In the genomic region with DNA sequence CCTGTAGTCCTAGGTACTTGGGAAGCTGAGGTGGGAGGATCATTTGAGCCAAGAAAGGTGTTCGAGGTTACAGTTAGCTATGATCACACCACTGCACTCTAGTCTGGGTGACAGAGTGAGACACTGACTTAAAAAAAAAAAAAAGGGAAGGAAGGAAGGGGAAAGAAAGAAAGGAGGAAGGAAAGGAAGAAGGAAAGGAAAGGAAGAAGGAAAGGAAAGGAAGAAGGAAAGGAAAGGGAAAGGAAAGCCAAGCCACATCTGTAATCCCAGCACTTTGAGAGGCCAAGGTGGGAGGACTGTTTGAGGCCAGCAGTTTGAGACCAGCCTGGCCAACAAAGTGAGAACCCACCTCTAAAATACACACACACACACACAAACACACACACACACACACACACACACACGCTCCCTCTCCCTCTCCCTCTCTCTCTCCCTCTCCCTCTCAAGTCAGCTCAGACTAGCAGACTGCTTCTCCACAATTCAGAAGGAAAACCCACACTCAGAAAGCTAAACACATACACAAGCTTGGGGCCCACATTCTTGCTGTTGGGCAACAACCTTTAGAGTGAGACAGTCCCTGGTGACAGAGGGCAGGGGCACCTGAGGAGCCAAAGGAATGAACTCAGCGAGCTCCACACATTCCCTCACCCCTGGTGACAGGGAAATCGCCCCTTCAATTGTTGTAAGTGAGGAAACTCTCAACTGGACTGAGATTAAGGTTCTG, we compare ENCODE assay signal across 15 cellular contexts. TPM values are rescaled to one million over a fixed set of nuclear protein-coding genes. Genes with fewer than 3 reads are reported as not detected.
DNase-seq lines count a peak whose midpoint lies in the region; ATAC-seq and TF ChIP-seq lines count a peak whose summit lies in the region.
"Had no signal": no experiment of that assay in that cellular context is flagged by ENCODE, and none has a peak within 500 bp of the region (broad histone marks: within the 10 kb centered on the region; RNA-seq: fewer than 3 reads in every experiment).

No MANE protein-coding gene starts in this region.

- H3K9me3 Mint-ChIP-seq in CD8-positive, alpha-beta T cell, result no peaks in the 10 kb centered on the region
- H3K9me3 Mint-ChIP-seq in activated naive CD8-positive, alpha-beta T cell treated with anti-CD3 and anti-CD28 coated beads for 36 hours, result no peaks in the 10 kb centered on the region
- H3K9me3 Mint-ChIP-seq in naive thymus-derived CD8-positive, alpha-beta T cell, result no peaks in the 10 kb centered on the region

- intact Hi-C loops in CD8-positive, alpha-beta T cell (cut with DNase I, micrococcal nuclease), result loop anchor here (5.0 to 10.0 kb wide), 3 partner anchors 117 to 320 kb away; a partner anchor contains a TSS
- intact Hi-C loops in left ventricle myocardium inferior (cut with micrococcal nuclease), result no loop called here

- H3K4me1 ChIP-seq in CD8-positive, alpha-beta T cell (ENCODE audit: insufficient read depth, low read length), result peaks cover 37% of the 10 kb centered on the region
- peaks cover 38% of the 10 kb centered on the region for H3K4me1 ChIP-seq in left ventricle myocardium inferior

- H3K36me3 Mint-ChIP-seq in CD8-positive, alpha-beta T cell, result peaks cover 10% of the 10 kb centered on the region
- H3K36me3 Mint-ChIP-seq in activated naive CD8-positive, alpha-beta T cell treated with anti-CD3 and anti-CD28 coated beads for 36 hours, result peaks cover 6% of the 10 kb centered on the region
- H3K36me3 Mint-ChIP-seq in naive thymus-derived CD8-positive, alpha-beta T cell, result no peaks in the 10 kb centered on the region

- no peak for ATAC-seq in CD8-positive, alpha-beta T cell
- ATAC-seq in naive thymus-derived CD8-positive, alpha-beta T cell, result no peak

- no peak overlapping the region for H3K27ac ChIP-seq in CD8-positive, alpha-beta T cell (ENCODE audit: low read depth, low read length)
- no peak overlapping the region for H3K27ac ChIP-seq in caudate nucleus (ENCODE audit: low read depth, low read length)
- no peak overlapping the region for H3K27ac ChIP-seq in left ventricle myocardium inferior (replicated peaks)
- H3K27ac ChIP-seq: parathyroid adenoma, suprapubic skin had no signal

- H3K9me3 ChIP-seq in CD8-positive, alpha-beta T cell (ENCODE audit: low read length), result no peaks in the 10 kb centered on the region
- H3K9me3 ChIP-seq in left ventricle myocardium inferior (replicated peaks), result no peaks in the 10 kb centered on the region
- H3K9me3 ChIP-seq: suprapubic skin had no signal

- no peak for TF ChIP-seq CTCF in CD8-positive, alpha-beta T cell (IDR thresholded peaks at IDR 0.05)
- TF ChIP-seq CTCF in left ventricle myocardium inferior (IDR thresholded peaks at IDR 0.05; ENCODE audit: borderline replicate concordance), result no peak

- POLR2A ChIA-PET in CD8-positive, alpha-beta T cell (lab: Charles Lee), result interaction anchor here (0.7 to 1.8 kb wide), 2 partner anchors 149 to 307 kb away, joined by 3 to 4 read pairs; a partner anchor contains a TSS
- POLR2A ChIA-PET in naive thymus-derived CD8-positive, alpha-beta T cell (lab: Charles Lee), result interaction anchor here (0.6 to 1.3 kb wide), 2 partner anchors 13 to 60 kb away, joined by 5 to 7 read pairs; no protein-coding TSS in a partner anchor

- H3K27ac Mint-ChIP-seq in CD8-positive, alpha-beta T cell, result peak overlapping the region; percentile 68
- H3K27ac Mint-ChIP-seq in activated naive CD8-positive, alpha-beta T cell treated with anti-CD3 and anti-CD28 coated beads for 36 hours, result peak overlapping the region; percentile 32
- H3K27ac Mint-ChIP-seq in naive thymus-derived CD8-positive, alpha-beta T cell, result peak overlapping the region; percentile 41 to 91 (median 78)

- no peak for DNase-seq in CD8-positive, alpha-beta T cell
- DNase-seq in Jurkat, Clone E6-1 (ENCODE audit: low read depth, low spot score), result no peak
- DNase-seq in activated naive CD8-positive, alpha-beta T cell treated with anti-CD3 and anti-CD28 coated beads for 36 hours, result no peak
- DNase-seq in naive thymus-derived CD8-positive, alpha-beta T cell, result no peak
- no peak for DNase-seq in Ammon's horn (ENCODE audit: low spot score)
- DNase-seq in caudate nucleus (lab: John Stamatoyannopoulos, UW), result no peak
- DNase-seq in left ventricle myocardium inferior, result no peak
- DNase-seq: activated CD4-positive, alpha-beta T cell treated with anti-CD3 and anti-CD28 coated beads, Interleukin-2, amount 10 ng/mL, durations not matched to agents 7 days and 5 days; activated gamma-delta T cell treated with Interleukin-2 at 50 U/mL for 16 hours; C1 segment of cervical spinal cord; foreskin melanocyte; NCI-H1105; SHP77 had no signal

- H3K27me3 Mint-ChIP-seq in CD8-positive, alpha-beta T cell (ENCODE audit: low read depth), result no peaks in the 10 kb centered on the region
- H3K27me3 Mint-ChIP-seq in activated naive CD8-positive, alpha-beta T cell treated with anti-CD3 and anti-CD28 coated beads for 36 hours, result no peaks in the 10 kb centered on the region
- no peaks in the 10 kb centered on the region for H3K27me3 Mint-ChIP-seq in naive thymus-derived CD8-positive, alpha-beta T cell
- H3K27me3 Mint-ChIP-seq: activated CD4-positive, alpha-beta T cell treated with anti-CD3 and anti-CD28 coated beads, Interleukin-2, amount 10 ng/mL, durations not matched to agents 7 days and 5 days had no signal

- CTCF ChIA-PET in CD8-positive, alpha-beta T cell (lab: Charles Lee), result interaction anchor here (0.8 kb wide), 1 partner anchor 10 kb away, joined by 3 read pairs; no protein-coding TSS in a partner anchor

- peaks cover 47% of the 10 kb centered on the region for H3K4me1 Mint-ChIP-seq in CD8-positive, alpha-beta T cell (ENCODE audit: low read depth)
- H3K4me1 Mint-ChIP-seq in activated naive CD8-positive, alpha-beta T cell treated with anti-CD3 and anti-CD28 coated beads for 36 hours, result peaks cover 36% of the 10 kb centered on the region
- H3K4me1 Mint-ChIP-seq in naive thymus-derived CD8-positive, alpha-beta T cell, result peaks cover 27 to 52% (median 50%) of the 10 kb centered on the region in 4 donors

- H3K4me3 Mint-ChIP-seq in CD8-positive, alpha-beta T cell, result peak overlapping the region; percentile 35
- H3K4me3 Mint-ChIP-seq in activated naive CD8-positive, alpha-beta T cell treated with anti-CD3 and anti-CD28 coated beads for 36 hours, result peak overlapping the region; percentile 44
- peak overlapping the region; percentile 28 to 82 (median 65) for H3K4me3 Mint-ChIP-seq in naive thymus-derived CD8-positive, alpha-beta T cell

- no peaks in the 10 kb centered on the region for H3K36me3 ChIP-seq in CD8-positive, alpha-beta T cell (ENCODE audit: insufficient read depth, low read length)
- H3K36me3 ChIP-seq in left ventricle myocardium inferior, result no peaks in the 10 kb centered on the region
- H3K36me3 ChIP-seq: suprapubic skin had no signal

- no peak overlapping the region for H3K4me3 ChIP-seq in CD8-positive, alpha-beta T cell (ENCODE audit: low read depth, low read length)
- H3K4me3 ChIP-seq in Jurkat, Clone E6-1 (ENCODE audit: low read length), result peak overlapping the region; percentile 9; the same call in 1 of the 2 replicates
- no peak overlapping the region for H3K4me3 ChIP-seq in left ventricle myocardium inferior
- H3K4me3 ChIP-seq: suprapubic skin had no signal

- no peaks in the 10 kb centered on the region for H3K27me3 ChIP-seq in CD8-positive, alpha-beta T cell (ENCODE audit: insufficient read depth, low read length)
- no peaks in the 10 kb centered on the region for H3K27me3 ChIP-seq in left ventricle myocardium inferior (ENCODE audit: low read depth)
- H3K27me3 ChIP-seq: suprapubic skin had no signal

RNA-seq across cellular contexts. Expression of a gene that starts 2.7 kb away (rescaled TPM):
- 1 to 10 TPM; 4.3 to 4.5 TPM for total RNA-seq in CD8-positive, alpha-beta T cell
- polyA plus RNA-seq in Jurkat, Clone E6-1 (2012; ENCODE audit: insufficient read depth, insufficient read length), result 0.84 TPM
- total RNA-seq in activated naive CD8-positive, alpha-beta T cell treated with anti-CD3 and anti-CD28 coated beads for 36 hours, result 1 to 10 TPM; 1.7 to 1.8 TPM
- 1 to 10 TPM; 6.4 to 7.7 TPM for total RNA-seq in naive thymus-derived CD8-positive, alpha-beta T cell
- 1 to 10 TPM in 2 of 3 donors, under 1 TPM in 1; 0.60 to 2.8 (median 1.3) TPM for polyA plus RNA-seq in naive thymus-derived CD8-positive, alpha-beta T cell
- total RNA-seq in left ventricle myocardium inferior, result 1.1 TPM

RNA-seq across cellular contexts. Expression of a gene that starts 41.1 kb away (rescaled TPM):
- total RNA-seq in CD8-positive, alpha-beta T cell, result 1 to 10 TPM; 2.1 to 2.6 TPM
- 4.7 TPM for polyA plus RNA-seq in Jurkat, Clone E6-1 (2012; ENCODE audit: insufficient read depth, insufficient read length)
- 1 to 10 TPM; 2.7 to 3.6 TPM for total RNA-seq in activated naive CD8-positive, alpha-beta T cell treated with anti-CD3 and anti-CD28 coated beads for 36 hours
- total RNA-seq in naive thymus-derived CD8-positive, alpha-beta T cell, result 1 to 10 TPM; 5.1 to 6.1 TPM
- 1 to 10 TPM; 1.1 to 3.6 (median 2.0) TPM for polyA plus RNA-seq in naive thymus-derived CD8-positive, alpha-beta T cell
- total RNA-seq in left ventricle myocardium inferior, result 2.3 TPM
